ENCODE assay signal across 10 cellular contexts in genomic region chr1:159821171-159821867, GRCh38. TPM values are rescaled to one million over a fixed set of nuclear protein-coding genes. Genes with fewer than 3 reads are reported as not detected.
DNase-seq lines count a peak whose midpoint lies in the region; TF ChIP-seq lines count a peak whose summit lies in the region.
"Had no signal": no experiment of that assay in that cellular context is flagged by ENCODE, and none has a peak within 500 bp of the region (broad histone marks: within the 10 kb centered on the region; RNA-seq: fewer than 3 reads in every experiment).

No MANE protein-coding gene starts in this region.

- peaks cover 24% of the 10 kb centered on the region for H3K27me3 ChIP-seq in osteoblast (ENCODE audit: insufficient read depth, low read length)

- H4K20me1 ChIP-seq in osteoblast (ENCODE audit: insufficient read depth, low read length): no peaks in the 10 kb centered on the region

- H3K27me3 Mint-ChIP-seq in progenitor cell of endocrine pancreas: peaks cover 71% of the 10 kb centered on the region

- in situ Hi-C loops in astrocyte of the spinal cord (cut with HindIII; ENCODE audit: low sequenced_read_pairs): no loop called here

- H3K4me3 Mint-ChIP-seq in progenitor cell of endocrine pancreas (ENCODE audit: low read depth): no peak overlapping the region

- H3K36me3 ChIP-seq in osteoblast (ENCODE audit: insufficient read depth, low read length): no peaks in the 10 kb centered on the region

- H3K9me3 ChIP-seq in osteoblast (ENCODE audit: low read depth, low read length): no peaks in the 10 kb centered on the region

- H3K4me2 ChIP-seq in osteoblast (ENCODE audit: insufficient read depth, low read length): no peak overlapping the region

- no peak overlapping the region for H2AFZ ChIP-seq in osteoblast (ENCODE audit: low read length)

- DNase-seq in SHP77 (lab: John Stamatoyannopoulos, UW) (peak; percentile 13 to 34), SHP77 treated with DMSO at 0.1 percent for 48 hours (lab: John Stamatoyannopoulos, UW) (no peak), NCI-H1092 treated with DMSO at 0.1 percent for 48 hours (lab: John Stamatoyannopoulos, UW) (peak; percentile 34), astrocyte of the spinal cord (ENCODE audit: low read depth, low spot score) (peak; percentile 59), progenitor cell of endocrine pancreas (ENCODE audit: low spot score, unreplicated experiment) (no peak), OCI-M1 (lab: John Stamatoyannopoulos, UW) (no peak), HCEC 1CT (no peak), osteoblast (ENCODE audit: insufficient read length, low spot score, missing footprints) (no peak)
- DNase-seq: NK-92 treated with Interleukin-12 subunit alpha and Interleukin-12 subunit beta, amount 100 ng/mL, for 24 hours had no signal

- H3K4me3 ChIP-seq in astrocyte of the spinal cord (ENCODE audit: low read depth, low read length): no peak overlapping the region
- no peak overlapping the region for H3K4me3 ChIP-seq in osteoblast (ENCODE audit: insufficient read depth, low read length)

- TF ChIP-seq CTCF in astrocyte of the spinal cord (IDR thresholded peaks at IDR 0.05; ENCODE audit: low read depth, low read length) (peak; percentile 73), progenitor cell of endocrine pancreas (IDR thresholded peaks at IDR 0.05; ENCODE audit: unreplicated experiment) (peak; percentile 20), osteoblast (IDR thresholded peaks at IDR 0.05; ENCODE audit: extremely low read depth, low read depth, low read length) (no peak)

- no peak overlapping the region for H3K27ac Mint-ChIP-seq in progenitor cell of endocrine pancreas

- H3K27ac ChIP-seq in osteoblast (ENCODE audit: low read depth, low read length): no peak overlapping the region

- H3K4me1 ChIP-seq in osteoblast (ENCODE audit: insufficient read depth, low read length): no peaks in the 10 kb centered on the region

- no peaks in the 10 kb centered on the region for H3K36me3 Mint-ChIP-seq in progenitor cell of endocrine pancreas (ENCODE audit: insufficient read depth)

- no peaks in the 10 kb centered on the region for H3K9me3 Mint-ChIP-seq in progenitor cell of endocrine pancreas (ENCODE audit: low read depth)

- H3K79me2 ChIP-seq in osteoblast (ENCODE audit: insufficient read depth, low read length): no peaks in the 10 kb centered on the region

- peaks cover 6% of the 10 kb centered on the region for H3K4me1 Mint-ChIP-seq in progenitor cell of endocrine pancreas (ENCODE audit: low read depth)

RNA-seq across cellular contexts. Expression of gene SLAMF8, which starts 5.4 kb away (rescaled TPM):
- total RNA-seq in progenitor cell of endocrine pancreas: not detected in 2 replicates
- under 0.01 and 0.36 TPM in 2 replicates for total RNA-seq in osteoblast
- total RNA-seq: pulmonary artery endothelial cell had no signal

RNA-seq across cellular contexts. Expression of gene FCRL6, which starts 19.2 kb away (rescaled TPM):
- total RNA-seq in progenitor cell of endocrine pancreas (not detected in 2 replicates), osteoblast (not detected in 2 replicates)

RNA-seq across cellular contexts. Expression of gene DUSP23, which starts 40.6 kb away (rescaled TPM):
- 16.9 and 17.2 TPM in 2 replicates for total RNA-seq in progenitor cell of endocrine pancreas
- 13.8 and 15.9 TPM in 2 replicates for total RNA-seq in osteoblast

RNA-seq across cellular contexts. Expression of gene VSIG8, which starts 41.1 kb away (rescaled TPM):
- total RNA-seq in progenitor cell of endocrine pancreas: 0.20 TPM in 1 of 2 replicates, not detected in the other
- total RNA-seq in osteoblast: not detected in 2 replicates
- total RNA-seq: pulmonary artery endothelial cell had no signal

Comparison
In these comparisons a context has a peak if more than half of its experiments do, and no peak if none do; other contexts are left out.
1. DNase-seq: peak in SHP77 (2 of 2), NCI-H1092 treated with DMSO at 0.1 percent for 48 hours (single experiment) and astrocyte of the spinal cord (single experiment); none in SHP77 treated with DMSO at 0.1 percent for 48 hours (single experiment), progenitor cell of endocrine pancreas (single experiment), OCI-M1 (single experiment), HCEC 1CT (single experiment) and osteoblast (single experiment).